In the genomic region with DNA sequence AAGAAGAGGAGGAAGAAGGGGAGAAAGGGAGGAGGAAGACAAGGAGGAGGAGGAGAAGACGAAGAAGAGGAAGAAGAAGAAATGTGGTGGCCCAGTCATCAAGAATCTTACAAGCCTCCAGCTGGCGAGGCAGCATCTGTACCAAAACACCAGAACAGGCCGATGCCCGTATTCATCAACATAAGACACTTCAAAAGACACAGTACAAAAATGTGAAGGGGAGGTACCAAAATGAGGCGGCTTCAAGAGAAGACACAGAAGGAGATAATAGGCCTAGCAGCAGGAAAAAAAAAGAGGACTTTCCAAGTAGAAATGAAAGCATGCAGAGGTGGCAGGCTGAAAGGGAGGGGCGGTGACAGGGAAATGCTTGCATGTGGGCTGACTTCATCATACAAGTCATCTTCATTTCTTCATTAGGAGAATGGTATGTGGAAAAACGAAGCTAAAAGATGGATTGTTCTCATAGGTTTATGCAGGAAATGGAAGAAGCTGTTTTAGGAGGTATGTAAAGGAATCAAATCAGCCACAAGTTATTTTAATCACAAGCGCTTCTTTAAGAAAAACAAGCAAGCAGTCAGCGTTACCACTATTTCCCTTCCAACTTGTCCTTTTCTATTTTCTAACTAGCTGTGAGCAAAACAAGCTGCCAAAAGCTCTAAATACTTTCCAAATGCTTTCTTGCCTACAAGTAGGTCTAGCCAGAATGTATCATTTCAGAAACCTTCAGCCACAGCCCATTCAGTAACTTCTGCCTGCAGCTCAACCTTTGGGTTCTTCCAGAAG, we compare ENCODE assay signal across 8 cellular contexts.
DNase-seq lines count a peak whose midpoint lies in the region; ATAC-seq, FAIRE-seq and TF ChIP-seq lines count a peak whose summit lies in the region.

No MANE protein-coding gene starts in this region.

- H3K4me1 Mint-ChIP-seq in activated T-helper 2 cell treated with anti-CD3 and anti-CD28 coated beads, Interferon-gamma antibody, Interleukin-2, Interleukin-4, amounts not matched to agents 10 μg/mL and 5 μg/mL and 100 μg/mL, durations not matched to agents 14 hours and 24 hours and 36 hours (ENCODE audit: low read depth) = peaks cover 41% of the 10 kb centered on the region

- peaks cover 54% of the 10 kb centered on the region for H3K36me3 Mint-ChIP-seq in activated T-helper 2 cell treated with anti-CD3 and anti-CD28 coated beads, Interferon-gamma antibody, Interleukin-2, Interleukin-4, amounts not matched to agents 10 μg/mL and 5 μg/mL and 100 μg/mL, durations not matched to agents 14 hours and 24 hours and 36 hours (ENCODE audit: low read depth)

- H3K27me3 ChIP-seq in GM23248 (replicated peaks; ENCODE audit: insufficient read depth) (no peaks in the 10 kb centered on the region), smooth muscle cell (ENCODE audit: low read depth) (no peaks in the 10 kb centered on the region)

- 0 out of 2 replicates have a peak, but pooled peaks cover 4% of the 10 kb centered on the region for H3K36me3 ChIP-seq in GM23248 (ENCODE audit: low read depth)
- no peaks in the 10 kb centered on the region for H3K36me3 ChIP-seq in smooth muscle cell (ENCODE audit: low read depth)

- H3K9ac ChIP-seq in GM23248 = peak overlapping the region; percentile 80
- peak overlapping the region; percentile 23 for H3K9ac ChIP-seq in smooth muscle cell (ENCODE audit: low read depth)

- no peaks in the 10 kb centered on the region for H3K9me2 ChIP-seq in GM23248 (ENCODE audit: insufficient read depth)

- H3K27ac Mint-ChIP-seq in activated T-helper 2 cell treated with anti-CD3 and anti-CD28 coated beads, Interferon-gamma antibody, Interleukin-2, Interleukin-4, amounts not matched to agents 10 μg/mL and 5 μg/mL and 100 μg/mL, durations not matched to agents 14 hours and 24 hours and 36 hours = peak overlapping the region; percentile 81

- H2AFZ ChIP-seq in GM23248 (peak overlapping the region; percentile 69), smooth muscle cell (ENCODE audit: low read depth) (no peak overlapping the region)

- intact Hi-C loops in activated T-helper 2 cell treated with anti-CD3 and anti-CD28 coated beads, Interferon-gamma antibody, Interleukin-2, Interleukin-4, amounts not matched to agents 10 μg/mL and 5 μg/mL and 100 μg/mL, durations not matched to agents 14 hours and 24 hours and 36 hours (cut with micrococcal nuclease) = loop anchor here (1.0 to 2.0 kb wide), 4 partner anchors 13 to 89 kb away; no protein-coding TSS in a partner anchor
- intact Hi-C loops in head of caudate nucleus (cut with DNase I) = no loop called here

- WGBS in GM23248 (ENCODE audit: low coverage in 1 of 2, low lambda C conversion rate in 2 of 2, missing lambda C conversion rate in 2 of 2), 2 experiments = 1 to 3% methylated on average over 9 of the region's 9 CpGs
- 60% methylated on average over 9 of the region's 9 CpGs for WGBS in smooth muscle cell (ENCODE audit: low lambda C conversion rate)

- no peak for TF ChIP-seq CTCF in smooth muscle cell (IDR thresholded peaks at IDR 0.05; ENCODE audit: borderline replicate concordance, insufficient read depth, poor library complexity, severe bottlenecking)

- peaks cover 35% of the 10 kb centered on the region for H3F3A ChIP-seq in GM23248 (ENCODE audit: insufficient read depth)
- peaks cover 12% of the 10 kb centered on the region for H3F3A ChIP-seq in smooth muscle cell (ENCODE audit: low read depth)

- H3K4me3 ChIP-seq in GM23248 = peak overlapping the region; percentile 65
- H3K4me3 ChIP-seq in smooth muscle cell = peak overlapping the region; percentile 0

- H3K9me3 Mint-ChIP-seq in activated T-helper 2 cell treated with anti-CD3 and anti-CD28 coated beads, Interferon-gamma antibody, Interleukin-2, Interleukin-4, amounts not matched to agents 10 μg/mL and 5 μg/mL and 100 μg/mL, durations not matched to agents 14 hours and 24 hours and 36 hours = no peaks in the 10 kb centered on the region

- H3K9me3 ChIP-seq in GM23248 (ENCODE audit: low read depth) = no peaks in the 10 kb centered on the region
- H3K9me3 ChIP-seq in smooth muscle cell (replicated peaks; ENCODE audit: low read depth) = no peaks in the 10 kb centered on the region

- ATAC-seq in GM18520 (IDR thresholded peaks at IDR 0.05; ENCODE audit: unreplicated experiment) = no peak

- peaks cover 20% of the 10 kb centered on the region for H3K4me1 ChIP-seq in GM23248 (ENCODE audit: insufficient read depth)
- peaks cover 15% of the 10 kb centered on the region for H3K4me1 ChIP-seq in smooth muscle cell (ENCODE audit: low read depth)

- H3K27me3 Mint-ChIP-seq in activated T-helper 2 cell treated with anti-CD3 and anti-CD28 coated beads, Interferon-gamma antibody, Interleukin-2, Interleukin-4, amounts not matched to agents 10 μg/mL and 5 μg/mL and 100 μg/mL, durations not matched to agents 14 hours and 24 hours and 36 hours (ENCODE audit: low read depth) = no peaks in the 10 kb centered on the region

- H4K20me1 ChIP-seq in GM23248 (ENCODE audit: insufficient read depth) (no peaks in the 10 kb centered on the region), smooth muscle cell (ENCODE audit: low read depth) (peaks cover 52% of the 10 kb centered on the region)

- H3K79me2 ChIP-seq in GM23248 (ENCODE audit: insufficient read depth) (peaks cover 47% of the 10 kb centered on the region), smooth muscle cell (ENCODE audit: low read depth) (peaks cover 47% of the 10 kb centered on the region)

- H3K27ac ChIP-seq in GM23248 (peak overlapping the region; percentile 88), smooth muscle cell (ENCODE audit: low read depth) (peak overlapping the region; percentile 66)

- peak overlapping the region; percentile 84 for H3K4me2 ChIP-seq in GM23248 (ENCODE audit: unreplicated experiment)
- H3K4me2 ChIP-seq in smooth muscle cell = peak overlapping the region; percentile 68

- FAIRE-seq in H54 (lab: Jason Lieb, UNC) = no peak

- DNase-seq in GM23248 = peak; percentile 87
- DNase-seq in activated T-helper 2 cell treated with anti-CD3 and anti-CD28 coated beads, Interferon-gamma antibody, Interleukin-2, Interleukin-4, amounts not matched to agents 10 μg/mL and 5 μg/mL and 100 μg/mL, durations not matched to agents 14 hours and 24 hours and 36 hours (ENCODE audit: low spot score) = peak; percentile 32
- peak in 36 of 42 donors; percentile 28 to 85 (median 59) for DNase-seq in head of caudate nucleus
- DNase-seq in smooth muscle cell (lab: John Stamatoyannopoulos, UW; ENCODE audit: unreplicated experiment) = no peak
- no peak for DNase-seq in NCI-H187 (lab: John Stamatoyannopoulos, UW)
- no peak for DNase-seq in H54 (ENCODE audit: insufficient read length, low spot score)
- DNase-seq in SKM-1 (lab: John Stamatoyannopoulos, UW; ENCODE audit: unreplicated experiment) = no peak

- H3K4me3 Mint-ChIP-seq in activated T-helper 2 cell treated with anti-CD3 and anti-CD28 coated beads, Interferon-gamma antibody, Interleukin-2, Interleukin-4, amounts not matched to agents 10 μg/mL and 5 μg/mL and 100 μg/mL, durations not matched to agents 14 hours and 24 hours and 36 hours (ENCODE audit: low read depth) = peak overlapping the region; percentile 48

- TF ChIP-seq POLR2A in H54 (IDR thresholded peaks at IDR 0.05; ENCODE audit: low read depth, low read length) = no peak

- in situ Hi-C loops in GM23248 (cut with MboI) = no loop called here

Comparison
In these comparisons a context has a peak if more than half of its experiments do, and no peak if none do; other contexts are left out.
1. DNase-seq: peak in GM23248 (single experiment), activated T-helper 2 cell treated with anti-CD3 and anti-CD28 coated beads, Interferon-gamma antibody, Interleukin-2, Interleukin-4, amounts not matched to agents 10 μg/mL and 5 μg/mL and 100 μg/mL, durations not matched to agents 14 hours and 24 hours and 36 hours (single experiment) and head of caudate nucleus (36 of 42); none in smooth muscle cell (single experiment), NCI-H187 (0 of 2), H54 (single experiment) and SKM-1 (single experiment).